Comparison of ENCODE assay signal across 11 cellular contexts in genomic region chr18:48330016-48330991, GRCh38.
DNase-seq lines count a peak whose midpoint lies in the region; ATAC-seq and TF ChIP-seq lines count a peak whose summit lies in the region.
"Had no signal": no experiment of that assay in that cellular context is flagged by ENCODE, and none has a peak within 500 bp of the region (broad histone marks: within the 10 kb centered on the region; RNA-seq: fewer than 3 reads in every experiment).

No MANE protein-coding gene starts in this region.

- no peaks in the 10 kb centered on the region for H3K36me3 ChIP-seq in WERI-Rb-1
- H3K36me3 ChIP-seq: BLaER1 had no signal

- H3K36me3 Mint-ChIP-seq in activated naive CD8-positive, alpha-beta T cell treated with anti-CD3 and anti-CD28 coated beads, Interleukin-2, amount 50 U/mL, for 24 hours (ENCODE audit: low read depth): no peaks in the 10 kb centered on the region
- no peaks in the 10 kb centered on the region for H3K36me3 Mint-ChIP-seq in activated naive CD8-positive, alpha-beta T cell treated with anti-CD3 and anti-CD28 coated beads for 36 hours

- H3K27ac Mint-ChIP-seq in activated naive CD8-positive, alpha-beta T cell treated with anti-CD3 and anti-CD28 coated beads, Interleukin-2, amount 50 U/mL, for 24 hours: no peak overlapping the region
- no peak overlapping the region for H3K27ac Mint-ChIP-seq in activated naive CD8-positive, alpha-beta T cell treated with anti-CD3 and anti-CD28 coated beads for 36 hours

- DNase-seq in activated naive CD8-positive, alpha-beta T cell treated with anti-CD3 and anti-CD28 coated beads, Interleukin-2, amount 50 U/mL, for 24 hours: no peak
- no peak for DNase-seq in activated naive CD8-positive, alpha-beta T cell treated with anti-CD3 and anti-CD28 coated beads for 36 hours
- no peak for DNase-seq in WERI-Rb-1
- DNase-seq in iPS-NIHi7 (ENCODE audit: extremely low spot score): peak; percentile 50
- DNase-seq in activated CD4-positive, alpha-beta T cell treated with anti-CD3 and anti-CD28 coated beads for 4 hours: no peak
- DNase-seq in left colon: no peak
- no peak for DNase-seq in NK-92 (lab: John Stamatoyannopoulos, UW; ENCODE audit: unreplicated experiment)
- DNase-seq: activated effector memory CD4-positive, alpha-beta T cell treated with Interleukin-2 at 50 U/mL for 16 hours; Right ventricle myocardium superior had no signal

- no peak overlapping the region for H3K4me3 ChIP-seq in WERI-Rb-1 (ENCODE audit: low read depth, low read length)
- H3K4me3 ChIP-seq: BLaER1 had no signal

- H3K4me1 Mint-ChIP-seq in activated naive CD8-positive, alpha-beta T cell treated with anti-CD3 and anti-CD28 coated beads, Interleukin-2, amount 50 U/mL, for 24 hours: no peaks in the 10 kb centered on the region
- peaks cover 3% of the 10 kb centered on the region for H3K4me1 Mint-ChIP-seq in activated naive CD8-positive, alpha-beta T cell treated with anti-CD3 and anti-CD28 coated beads for 36 hours

- H3K4me3 Mint-ChIP-seq in activated naive CD8-positive, alpha-beta T cell treated with anti-CD3 and anti-CD28 coated beads, Interleukin-2, amount 50 U/mL, for 24 hours: no peak overlapping the region
- H3K4me3 Mint-ChIP-seq in activated naive CD8-positive, alpha-beta T cell treated with anti-CD3 and anti-CD28 coated beads for 36 hours: no peak overlapping the region

- H3K9me3 Mint-ChIP-seq in activated naive CD8-positive, alpha-beta T cell treated with anti-CD3 and anti-CD28 coated beads, Interleukin-2, amount 50 U/mL, for 24 hours: no peaks in the 10 kb centered on the region
- no peaks in the 10 kb centered on the region for H3K9me3 Mint-ChIP-seq in activated naive CD8-positive, alpha-beta T cell treated with anti-CD3 and anti-CD28 coated beads for 36 hours

- intact Hi-C loops in left colon (cut with DNase I, micrococcal nuclease): no loop called here

- H3K9me3 ChIP-seq in WERI-Rb-1 (ENCODE audit: severe bottlenecking): no peaks in the 10 kb centered on the region
- H3K9me3 ChIP-seq: BLaER1 had no signal

- ATAC-seq in activated naive CD8-positive, alpha-beta T cell treated with anti-CD3 and anti-CD28 coated beads, Interleukin-2, amount 50 U/mL, for 24 hours: peak; percentile 52
- ATAC-seq in GM19351 (IDR thresholded peaks at IDR 0.05; ENCODE audit: unreplicated experiment) (no peak), left colon (no peak)

- TF ChIP-seq CTCF in WERI-Rb-1 (IDR thresholded peaks at IDR 0.05; ENCODE audit: low read depth, low read length): no peak

- peaks cover 7% of the 10 kb centered on the region for H3K27me3 Mint-ChIP-seq in activated naive CD8-positive, alpha-beta T cell treated with anti-CD3 and anti-CD28 coated beads, Interleukin-2, amount 50 U/mL, for 24 hours
- no peaks in the 10 kb centered on the region for H3K27me3 Mint-ChIP-seq in activated naive CD8-positive, alpha-beta T cell treated with anti-CD3 and anti-CD28 coated beads for 36 hours

- no peaks in the 10 kb centered on the region for H3K27me3 ChIP-seq in WERI-Rb-1 (ENCODE audit: insufficient read depth, low read depth, severe bottlenecking)
- H3K27me3 ChIP-seq: BLaER1 had no signal

- peak overlapping the region; percentile 25 for H3K27ac ChIP-seq in WERI-Rb-1
- H3K27ac ChIP-seq: BLaER1 had no signal
